10 cellular contexts compared by ENCODE assay signal in genomic region chrX:47316276-47317025, GRCh38. TPM values are rescaled to one million over a fixed set of nuclear protein-coding genes. Genes with fewer than 3 reads are reported as not detected.
A peak's percentile ranks its signal among the peaks of the same experiment; 100 is the strongest.
DNase-seq lines count a peak whose midpoint lies in the region; ATAC-seq, FAIRE-seq and TF ChIP-seq lines count a peak whose summit lies in the region.
"Had no signal": no experiment of that assay in that cellular context is flagged by ENCODE, and none has a peak within 500 bp of the region (broad histone marks: within the 10 kb centered on the region; RNA-seq: fewer than 3 reads in every experiment).

No MANE protein-coding gene starts in this region.

- intact Hi-C loops in aorta (cut with DNase I) = no loop called here

- no peak overlapping the region for H4K8ac ChIP-seq in H1 (ENCODE audit: extremely low read depth, insufficient read depth, low read length)

- peak overlapping the region; percentile 82 for H3K4me3 Mint-ChIP-seq in neural progenitor cell

- H3K14ac ChIP-seq in H1 (ENCODE audit: insufficient read length) = no peak overlapping the region

- H3K36me3 ChIP-seq in GM23248 (ENCODE audit: low read depth) (no peaks in the 10 kb centered on the region), H1 (ENCODE audit: control insufficient read depth in 2 of 4, insufficient read depth in 4 of 4, low read length in 3 of 4) (no peaks in the 10 kb centered on the region), neural progenitor cell (no peaks in the 10 kb centered on the region), aorta (ENCODE audit: control insufficient read depth in 1 of 2, insufficient read depth in 2 of 2, low read length in 1 of 2) (no peaks in the 10 kb centered on the region)

- no peaks in the 10 kb centered on the region for H3K9me2 ChIP-seq in GM23248 (ENCODE audit: insufficient read depth)

- no peak overlapping the region for H4K5ac ChIP-seq in H1 (ENCODE audit: insufficient read length, low read depth, low read length)

- WGBS in GM23248 (ENCODE audit: low coverage in 1 of 2, low lambda C conversion rate in 2 of 2, missing lambda C conversion rate in 2 of 2), 2 experiments = 10 to 17% methylated on average over 12 to 14 of the region's 14 CpGs
- 2% methylated on average over 12 of the region's 14 CpGs; no CpG with 5 or more reads in 1 of the 2 experiments for WGBS in H1 (ENCODE audit: extremely low coverage in 1 of 2, insufficient coverage in 1 of 2, insufficient read length in 1 of 2, insufficient replicate concordance in 2 of 2, low coverage in 1 of 2, low lambda C conversion rate in 2 of 2, missing lambda C conversion rate in 1 of 2), 2 experiments
- WGBS in aorta, 2 donors = 15 to 17% methylated on average over 14 of the region's 14 CpGs

- peak overlapping the region; percentile 100 for H3K27ac Mint-ChIP-seq in neural progenitor cell

- no peak overlapping the region for H3K4ac ChIP-seq in H1 (replicated peaks; ENCODE audit: insufficient read length, low read depth, low read length)

- peak overlapping the region; percentile 25 for H3K9ac ChIP-seq in GM23248
- peak overlapping the region in 2 of 4 experiments; percentile 62 to 68; a peak in 4 of 7 replicates for H3K9ac ChIP-seq in H1 (replicated peaks in 1 of 4; ENCODE audit: extremely low read depth in 1 of 4, low read depth in 3 of 4, low read length in 3 of 4)
- no peak overlapping the region for H3K9ac ChIP-seq in neural progenitor cell

- FAIRE-seq in H1 (lab: Jason Lieb, UNC) = peak; percentile 96

- H4K20me1 ChIP-seq in GM23248 (ENCODE audit: insufficient read depth) (no peaks in the 10 kb centered on the region), H1 (replicated peaks in 1 of 2; ENCODE audit: control insufficient read depth in 1 of 2, insufficient read depth in 2 of 2, low read length in 2 of 2) (no peaks in the 10 kb centered on the region), neural progenitor cell (ENCODE audit: low read depth) (no peaks in the 10 kb centered on the region)

- H3K9me3 ChIP-seq in GM23248 (ENCODE audit: low read depth) (no peaks in the 10 kb centered on the region), H1 (ENCODE audit: insufficient read depth in 2 of 2, low read depth in 1 of 2, low read length in 1 of 2) (no peaks in the 10 kb centered on the region), neural progenitor cell (ENCODE audit: low read depth) (no peaks in the 10 kb centered on the region), aorta (ENCODE audit: control insufficient read depth, low read length) (no peaks in the 10 kb centered on the region)

- peak overlapping the region; percentile 1 for H3K56ac ChIP-seq in H1 (replicated peaks; ENCODE audit: insufficient read length, low read depth, low read length)

- peaks cover 9% of the 10 kb centered on the region for H3K27me3 Mint-ChIP-seq in neural progenitor cell (ENCODE audit: insufficient read depth, low read depth)

- H3K4me3 ChIP-seq in GM23248 = no peak overlapping the region
- peak overlapping the region in 1 of 4 experiments; percentile 48; a peak in 4 of 8 replicates for H3K4me3 ChIP-seq in H1 (ENCODE audit: extremely low read depth in 1 of 4, insufficient read depth in 2 of 4, low read depth in 3 of 4, low read length in 4 of 4)
- peak overlapping the region; percentile 12 for H3K4me3 ChIP-seq in neural progenitor cell
- no peak overlapping the region for H3K4me3 ChIP-seq in aorta (ENCODE audit: low read length in 2 of 2)

- H3K4me1 Mint-ChIP-seq in neural progenitor cell = peaks cover 51% of the 10 kb centered on the region

- H3K36me3 Mint-ChIP-seq in neural progenitor cell = no peaks in the 10 kb centered on the region

- ATAC-seq in aorta (ENCODE audit: low FRiP score) = no peak
- ATAC-seq in GM19395 (IDR thresholded peaks at IDR 0.05; ENCODE audit: unreplicated experiment) = no peak

- H3K23ac ChIP-seq in H1 (ENCODE audit: insufficient read length) = no peak overlapping the region

- H3F3A ChIP-seq in GM23248 (ENCODE audit: insufficient read depth) (no peaks in the 10 kb centered on the region), neural progenitor cell (ENCODE audit: low read depth) (peaks cover 23% of the 10 kb centered on the region)

- TF ChIP-seq EP300 in H1 (IDR thresholded peaks at IDR 0.05; ENCODE audit: borderline replicate concordance in 1 of 2, low read depth in 2 of 2, low read length in 2 of 2) = no peak

- H3K23me2 ChIP-seq in H1 (ENCODE audit: low read depth, low read length) = no peaks in the 10 kb centered on the region

- no peaks in the 10 kb centered on the region for H3K79me2 ChIP-seq in GM23248 (ENCODE audit: insufficient read depth)
- no peaks in the 10 kb centered on the region for H3K79me2 ChIP-seq in H1 (ENCODE audit: control insufficient read depth in 1 of 2, insufficient read depth in 2 of 2, low read length in 2 of 2)
- H3K79me2 ChIP-seq in neural progenitor cell (ENCODE audit: low read depth) = no peaks in the 10 kb centered on the region

- peak; percentile 86 to 92 for TF ChIP-seq POLR2A in H1 (IDR thresholded peaks at IDR 0.05; ENCODE audit: control extremely low read depth in 1 of 2, low read depth in 2 of 2, low read length in 2 of 2)

- peak overlapping the region; percentile 19 for H4K91ac ChIP-seq in H1 (replicated peaks; ENCODE audit: insufficient read length, low read length)

- H3K4me2 ChIP-seq in GM23248 (ENCODE audit: unreplicated experiment) (no peak overlapping the region), H1 (ENCODE audit: insufficient read depth in 1 of 2, low read depth in 2 of 2, low read length in 2 of 2) (peak overlapping the region; percentile 38 to 53), neural progenitor cell (peak overlapping the region; percentile 70)

- H2AK5ac ChIP-seq in H1 (ENCODE audit: low read depth, low read length) = 0 out of 2 replicates have a peak overlapping the region, but pooled peaks have one; percentile 90

- in situ Hi-C loops in GM23248 (cut with MboI) = no loop called here
- in situ Hi-C loops in GM13976 (cut with MboI; ENCODE audit: low sequenced_read_pairs, unreplicated experiment) = no loop called here

- no peaks in the 10 kb centered on the region for H3K4me1 ChIP-seq in GM23248 (ENCODE audit: insufficient read depth)
- H3K4me1 ChIP-seq in H1 (replicated peaks in 1 of 4; ENCODE audit: control insufficient read depth in 3 of 4, insufficient read depth in 4 of 4, low read length in 3 of 4) = peaks cover 3 to 13% (median 8%) of the 10 kb centered on the region in 4 experiments; a peak in 6 of 7 replicates
- H3K4me1 ChIP-seq in neural progenitor cell = peaks cover 17% of the 10 kb centered on the region
- no peaks in the 10 kb centered on the region for H3K4me1 ChIP-seq in aorta (ENCODE audit: control insufficient read depth in 1 of 2, insufficient read depth in 2 of 2, low read length in 2 of 2)

- no peaks in the 10 kb centered on the region for H3K79me1 ChIP-seq in H1 (ENCODE audit: low read depth, low read length)

- H2BK5ac ChIP-seq in H1 (ENCODE audit: low read depth, low read length) = peak overlapping the region; percentile 96

- DNase-seq in GM23248 (peak; percentile 10), NCI-H2227 treated with DMSO at 0.1 percent for 48 hours (lab: John Stamatoyannopoulos, UW) (peak; percentile 96), H1 (ENCODE audit: low read depth in 1 of 2, low spot score in 2 of 2) (peak; percentile 41 to 63), neural progenitor cell (ENCODE audit: low spot score) (peak; percentile 90), aorta (no peak), NOMO-1 (lab: John Stamatoyannopoulos, UW; ENCODE audit: unreplicated experiment in 2 of 2) (no peak), GM13976 (ENCODE audit: low spot score) (no peak)
- DNase-seq: stimulated activated naive CD4-positive, alpha-beta T cell had no signal

- no peak overlapping the region for H2BK20ac ChIP-seq in H1 (ENCODE audit: low read length)

- H3K27ac ChIP-seq in GM23248 (no peak overlapping the region), H1 (ENCODE audit: low read depth, low read length) (peak overlapping the region; percentile 94), neural progenitor cell (peak overlapping the region; percentile 87), aorta (ENCODE audit: low read depth in 1 of 2, low read length in 2 of 2) (no peak overlapping the region)
- H3K27ac ChIP-seq: epithelial cell of prostate had no signal

- POLR2A ChIA-PET in H1 (lab: Charles Lee; ENCODE audit: partially characterized antibody) = interaction anchor here (0.8 to 1.6 kb wide), 3 partner anchors 46 to 98 kb away, joined by 3 to 5 read pairs (median 5); partner anchors contain the start of genes CDK16 and USP11

- H3K27me3 ChIP-seq in GM23248 (replicated peaks; ENCODE audit: insufficient read depth) = no peaks in the 10 kb centered on the region
- H3K27me3 ChIP-seq in H1 (replicated peaks in 1 of 4; ENCODE audit: control insufficient read depth in 3 of 4, extremely low read depth in 1 of 4, insufficient read depth in 3 of 4, low read length in 3 of 4) = no peaks in the 10 kb centered on the region
- H3K27me3 ChIP-seq in neural progenitor cell = no peaks in the 10 kb centered on the region
- H3K27me3 ChIP-seq in aorta (ENCODE audit: control insufficient read depth in 1 of 2, insufficient read depth in 2 of 2, low read length in 1 of 2) = no peaks in the 10 kb centered on the region

- TF ChIP-seq CTCF in H1 (IDR thresholded peaks at IDR 0.05; ENCODE audit: control extremely low read depth in 1 of 3, insufficient read depth in 1 of 3, low read depth in 1 of 3, low read length in 3 of 3) (no peak), neural progenitor cell (IDR thresholded peaks at IDR 0.05) (no peak), GM13976 (IDR thresholded peaks at IDR 0.05; ENCODE audit: borderline replicate concordance, control extremely low read depth, extremely low read depth, insufficient read depth, missing control alignments) (no peak)

- peak overlapping the region; percentile 63; the same call in 1 of the 2 replicates for H2AFZ ChIP-seq in GM23248
- H2AFZ ChIP-seq in H1 (ENCODE audit: low read length) = no peak overlapping the region
- no peak overlapping the region for H2AFZ ChIP-seq in neural progenitor cell (replicated peaks)

- H2BK12ac ChIP-seq in H1 (ENCODE audit: low read depth, low read length) = peak overlapping the region; percentile 94; the same call in 1 of the 2 replicates

- no peak overlapping the region for H2BK15ac ChIP-seq in H1 (ENCODE audit: low read length)

- H3K18ac ChIP-seq in H1 (ENCODE audit: extremely low read depth, low read length) = peak overlapping the region; percentile 78; the same call in 1 of the 2 replicates

- TF ChIP-seq RAD21 in H1 (IDR thresholded peaks at IDR 0.05 in 1 of 2, conservative IDR thresholded peaks at IDR 0.05 in 1 of 2; ENCODE audit: low read depth in 2 of 2, low read length in 2 of 2) = no peak

- peaks cover 4% of the 10 kb centered on the region for H3K9me3 Mint-ChIP-seq in neural progenitor cell

- CTCF ChIA-PET in H1 (lab: Charles Lee; ENCODE audit: partially characterized antibody) = interaction anchor here (1.2 kb wide), 1 partner anchor 67 kb away, joined by 4 read pairs; no protein-coding TSS in a partner anchor

- H2BK120ac ChIP-seq in H1 (replicated peaks; ENCODE audit: low read depth, low read length) = no peak overlapping the region

RNA-seq across cellular contexts. Expression of gene ZNF157, which starts 53.9 kb away (rescaled TPM):
- total RNA-seq in GM23248 (2014; rRNA removed; shearing (Covaris generic)) = not detected in 2 replicates
- polyA plus RNA-seq in GM23248 (2016; fragmentation: Nextera tagmentation; extraction: Ambion mirVana) (not detected in 2 replicates), H1 (2011; rRNA removed) (0.47 and 0.67 TPM in 2 replicates), aorta (under 1 TPM in 1 of 2 donors, not detected in 1; 0.23 TPM)
- 2.0 and 2.2 TPM in 2 replicates for total RNA-seq in H1 (2021; fragmentation: NEBNext Ultra II Directional; extraction: Animal tissue kit (Norgen Biotek cat#: 25700))
- 0.85 TPM for polyA plus RNA-seq in H1 (2011; cell fraction: cytosol; rRNA removed)
- 0.81 TPM for polyA plus RNA-seq in H1 (2011; cell fraction: nucleus; rRNA removed)
- 0.81 to 1.4 TPM (median 0.91 TPM) in 4 replicates for polyA plus RNA-seq in H1 (2012, experiment 1 of 2)
- polyA plus RNA-seq in H1 (2012, experiment 2 of 2) = 0.14 TPM
- polyA plus RNA-seq in H1 (2013, experiment 1 of 2) = 0.71 TPM
- 0.74 TPM for polyA plus RNA-seq in H1 (2013, experiment 2 of 2)
- polyA minus RNA-seq in H1 (2011; rRNA and poly(A)+ RNA removed) = 2.6 and 3.1 TPM in 2 replicates
- polyA minus RNA-seq in H1 (2011; cell fraction: cytosol; rRNA and poly(A)+ RNA removed) = 0.44 TPM
- 1.7 TPM for polyA minus RNA-seq in H1 (2011; cell fraction: nucleus; rRNA and poly(A)+ RNA removed)
- total RNA-seq in neural progenitor cell (ENCODE audit: low replicate concordance) (0.47 and 1.4 TPM in 2 replicates), aorta (under 1 TPM; 0.13 to 0.72 TPM)

Comparison
In these comparisons a context has a peak if more than half of its experiments do, and no peak if none do; other contexts are left out.
1. DNase-seq: peak in GM23248 (single experiment), NCI-H2227 treated with DMSO at 0.1 percent for 48 hours (single experiment), H1 (2 of 2) and neural progenitor cell (single experiment); none in aorta (0 of 2), NOMO-1 (0 of 2) and GM13976 (single experiment).
2. H3K27ac ChIP-seq: peak in H1 (single experiment) and neural progenitor cell (single experiment); none in GM23248 (single experiment) and aorta (0 of 2).